8 cellular contexts compared by ENCODE assay signal in genomic region chr10:22436526-22436892, GRCh38.
DNase-seq lines count a peak whose midpoint lies in the region; ATAC-seq and TF ChIP-seq lines count a peak whose summit lies in the region.

No MANE protein-coding gene starts in this region.

- CTCF ChIA-PET in activated CD8-positive, alpha-beta memory T cell treated with anti-CD3 and anti-CD28 coated beads, Interleukin-2, amount 10 ng/mL, durations not matched to agents 7 days and 5 days (lab: Charles Lee): interaction anchor here (1.0 to 2.8 kb wide), 5 partner anchors 11 to 433 kb away, joined by 3 to 9 read pairs (median 3); partner anchors contain the start of genes COMMD3 and DNAJC1

- peak; percentile 52 for ATAC-seq in activated CD8-positive, alpha-beta memory T cell treated with anti-CD3 and anti-CD28 coated beads, Interleukin-2, amount 10 ng/mL, durations not matched to agents 7 days and 5 days
- peak; percentile 16 for ATAC-seq in HG03060 (IDR thresholded peaks at IDR 0.05; ENCODE audit: low read depth, unreplicated experiment)
- ATAC-seq in left ventricle myocardium superior: peak; percentile 57
- ATAC-seq in GM18505 (IDR thresholded peaks at IDR 0.05; ENCODE audit: unreplicated experiment): no peak

- H3K36me3 Mint-ChIP-seq in activated CD8-positive, alpha-beta memory T cell treated with anti-CD3 and anti-CD28 coated beads, Interleukin-2, amount 10 ng/mL, durations not matched to agents 7 days and 5 days: peaks cover 9% of the 10 kb centered on the region
- H3K36me3 Mint-ChIP-seq in activated T-helper 1 cell treated with anti-CD3 and anti-CD28 coated beads, Interleukin-12 subunit alpha, Interleukin-12 subunit beta, Interleukin-2, Interleukin-4 antibody, amounts not matched to agents 30 ng/mL and 10 ng/mL and 1 ng/mL, durations not matched to agents 14 hours and 24 hours and 36 hours (ENCODE audit: low read depth): peaks cover 3% of the 10 kb centered on the region

- H3K27ac Mint-ChIP-seq in activated CD8-positive, alpha-beta memory T cell treated with anti-CD3 and anti-CD28 coated beads, Interleukin-2, amount 10 ng/mL, durations not matched to agents 7 days and 5 days: peak overlapping the region; percentile 72
- H3K27ac Mint-ChIP-seq in activated T-helper 1 cell treated with anti-CD3 and anti-CD28 coated beads, Interleukin-12 subunit alpha, Interleukin-12 subunit beta, Interleukin-2, Interleukin-4 antibody, amounts not matched to agents 30 ng/mL and 10 ng/mL and 1 ng/mL, durations not matched to agents 14 hours and 24 hours and 36 hours: no peak overlapping the region

- no peak for DNase-seq in activated CD8-positive, alpha-beta memory T cell treated with anti-CD3 and anti-CD28 coated beads, Interleukin-2, amount 10 ng/mL, durations not matched to agents 7 days and 5 days
- no peak for DNase-seq in activated CD8-positive, alpha-beta memory T cell treated with anti-CD3 and anti-CD28 coated beads for 24 hours
- DNase-seq in activated T-helper 1 cell treated with anti-CD3 and anti-CD28 coated beads, Interleukin-12 subunit alpha, Interleukin-12 subunit beta, Interleukin-2, Interleukin-4 antibody, amounts not matched to agents 30 ng/mL and 10 ng/mL and 1 ng/mL, durations not matched to agents 14 hours and 24 hours and 36 hours (ENCODE audit: low spot score): no peak
- DNase-seq in left ventricle myocardium superior: no peak
- DNase-seq in stimulated activated CD8-positive, alpha-beta memory T cell treated with anti-CD3 and anti-CD28 coated beads, Interleukin-7, amount 100 ng/mL, for 24 hours (ENCODE audit: low read depth): peak; percentile 8
- DNase-seq in DMS79 (lab: John Stamatoyannopoulos, UW): no peak

- intact Hi-C loops in activated T-helper 1 cell treated with anti-CD3 and anti-CD28 coated beads, Interleukin-12 subunit alpha, Interleukin-12 subunit beta, Interleukin-2, Interleukin-4 antibody, amounts not matched to agents 30 ng/mL and 10 ng/mL and 1 ng/mL, durations not matched to agents 14 hours and 24 hours and 36 hours (cut with micrococcal nuclease): loop anchor here (1.0 to 10.0 kb wide), 12 partner anchors 38 to 939 kb away; partner anchors contain the start of genes DNAJC1, MLLT10, MSRB2 and PIP4K2A
- intact Hi-C loops in left ventricle myocardium superior (cut with micrococcal nuclease): no loop called here

- peaks cover 51% of the 10 kb centered on the region for H3K4me1 Mint-ChIP-seq in activated CD8-positive, alpha-beta memory T cell treated with anti-CD3 and anti-CD28 coated beads, Interleukin-2, amount 10 ng/mL, durations not matched to agents 7 days and 5 days
- H3K4me1 Mint-ChIP-seq in activated T-helper 1 cell treated with anti-CD3 and anti-CD28 coated beads, Interleukin-12 subunit alpha, Interleukin-12 subunit beta, Interleukin-2, Interleukin-4 antibody, amounts not matched to agents 30 ng/mL and 10 ng/mL and 1 ng/mL, durations not matched to agents 14 hours and 24 hours and 36 hours (ENCODE audit: low read depth): peaks cover 49% of the 10 kb centered on the region

- H3K9me3 Mint-ChIP-seq in activated CD8-positive, alpha-beta memory T cell treated with anti-CD3 and anti-CD28 coated beads, Interleukin-2, amount 10 ng/mL, durations not matched to agents 7 days and 5 days (ENCODE audit: low read depth): no peaks in the 10 kb centered on the region
- H3K9me3 Mint-ChIP-seq in activated T-helper 1 cell treated with anti-CD3 and anti-CD28 coated beads, Interleukin-12 subunit alpha, Interleukin-12 subunit beta, Interleukin-2, Interleukin-4 antibody, amounts not matched to agents 30 ng/mL and 10 ng/mL and 1 ng/mL, durations not matched to agents 14 hours and 24 hours and 36 hours: no peaks in the 10 kb centered on the region

- H3K4me3 Mint-ChIP-seq in activated CD8-positive, alpha-beta memory T cell treated with anti-CD3 and anti-CD28 coated beads, Interleukin-2, amount 10 ng/mL, durations not matched to agents 7 days and 5 days: peak overlapping the region; percentile 93
- peak overlapping the region; percentile 51 for H3K4me3 Mint-ChIP-seq in activated T-helper 1 cell treated with anti-CD3 and anti-CD28 coated beads, Interleukin-12 subunit alpha, Interleukin-12 subunit beta, Interleukin-2, Interleukin-4 antibody, amounts not matched to agents 30 ng/mL and 10 ng/mL and 1 ng/mL, durations not matched to agents 14 hours and 24 hours and 36 hours

- H3K27me3 Mint-ChIP-seq in activated CD8-positive, alpha-beta memory T cell treated with anti-CD3 and anti-CD28 coated beads, Interleukin-2, amount 10 ng/mL, durations not matched to agents 7 days and 5 days: peaks cover 7% of the 10 kb centered on the region
- peaks cover 7% of the 10 kb centered on the region for H3K27me3 Mint-ChIP-seq in activated T-helper 1 cell treated with anti-CD3 and anti-CD28 coated beads, Interleukin-12 subunit alpha, Interleukin-12 subunit beta, Interleukin-2, Interleukin-4 antibody, amounts not matched to agents 30 ng/mL and 10 ng/mL and 1 ng/mL, durations not matched to agents 14 hours and 24 hours and 36 hours (ENCODE audit: insufficient read depth)

- TF ChIP-seq POLR2A in GM18505 (IDR thresholded peaks at IDR 0.05; ENCODE audit: borderline replicate concordance, extremely low read depth, insufficient read depth, insufficient read length): no peak
